Comparison of ENCODE assay signal across 2 cellular contexts in the genomic region with DNA sequence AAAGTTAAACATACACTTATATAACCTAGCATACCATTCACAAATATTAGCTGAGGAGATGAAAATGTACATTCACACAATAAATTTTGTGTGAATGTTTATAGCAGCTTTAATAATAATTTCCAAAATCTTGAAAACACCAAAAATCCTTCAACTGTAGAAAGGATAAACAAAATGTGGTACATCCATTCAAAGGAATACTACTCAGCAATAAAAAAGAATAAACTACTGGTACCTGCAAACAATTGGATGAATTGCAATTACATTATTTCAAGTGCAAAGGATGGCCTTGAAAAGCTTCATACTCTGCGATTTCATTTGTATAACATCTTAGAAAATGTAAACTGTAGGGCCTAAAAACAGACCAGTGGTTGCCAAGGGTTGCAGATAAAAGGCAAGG.
A peak's percentile ranks its signal among the peaks of the same experiment; 100 is the strongest.
TF ChIP-seq lines count a peak whose summit lies in the region.

No MANE protein-coding gene starts in this region.

TF ChIP-seq in SK-N-SH treated with all-trans-retinoic acid at 6 μM for 48 hours, 23 proteins besides CTCF, POLR2A, EP300 and RAD21:
- TF ChIP-seq CSRNP3 (CRISPR knock-in tag; IDR thresholded peaks at IDR 0.05) (no peak), OSR1 (CRISPR knock-in tag; IDR thresholded peaks at IDR 0.05) (no peak), PPARA (CRISPR knock-in tag; IDR thresholded peaks at IDR 0.05; ENCODE audit: borderline replicate concordance) (no peak), ZNF8 (CRISPR knock-in tag; IDR thresholded peaks at IDR 0.05) (peak; percentile 96)

TF ChIP-seq in SK-N-SH, 30 proteins besides CTCF, POLR2A, EP300 and RAD21:
- TF ChIP-seq, protein P1, sequence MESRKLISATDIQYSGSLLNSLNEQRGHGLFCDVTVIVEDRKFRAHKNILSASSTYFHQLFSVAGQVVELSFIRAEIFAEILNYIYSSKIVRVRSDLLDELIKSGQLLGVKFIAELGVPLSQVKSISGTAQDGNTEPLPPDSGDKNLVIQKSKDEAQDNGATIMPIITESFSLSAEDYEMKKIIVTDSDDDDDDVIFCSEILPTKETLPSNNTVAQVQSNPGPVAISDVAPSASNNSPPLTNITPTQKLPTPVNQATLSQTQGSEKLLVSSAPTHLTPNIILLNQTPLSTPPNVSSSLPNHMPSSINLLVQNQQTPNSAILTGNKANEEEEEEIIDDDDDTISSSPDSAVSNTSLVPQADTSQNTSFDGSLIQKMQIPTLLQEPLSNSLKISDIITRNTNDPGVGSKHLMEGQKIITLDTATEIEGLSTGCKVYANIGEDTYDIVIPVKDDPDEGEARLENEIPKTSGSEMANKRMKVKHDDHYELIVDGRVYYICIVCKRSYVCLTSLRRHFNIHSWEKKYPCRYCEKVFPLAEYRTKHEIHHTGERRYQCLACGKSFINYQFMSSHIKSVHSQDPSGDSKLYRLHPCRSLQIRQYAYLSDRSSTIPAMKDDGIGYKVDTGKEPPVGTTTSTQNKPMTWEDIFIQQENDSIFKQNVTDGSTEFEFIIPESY (IDR thresholded peaks at IDR 0.05; ENCODE audit: borderline replicate concordance, low read depth), result no peak
- TF ChIP-seq USF2 (IDR thresholded peaks at IDR 0.05; ENCODE audit: borderline replicate concordance, low read depth, low read length), result no peak
- TF ChIP-seq SIN3A (IDR thresholded peaks at IDR 0.05; ENCODE audit: borderline replicate concordance, low read depth, low read length), result no peak
- no peak for TF ChIP-seq MAX (IDR thresholded peaks at IDR 0.05; ENCODE audit: low read depth)
- TF ChIP-seq ELF1 (IDR thresholded peaks at IDR 0.05), result no peak
- TF ChIP-seq JUND (IDR thresholded peaks at IDR 0.05), result no peak
- no peak for TF ChIP-seq TAF1 (IDR thresholded peaks at IDR 0.05; ENCODE audit: borderline replicate concordance, low read depth, low read length)
- no peak for TF ChIP-seq NFIC (IDR thresholded peaks at IDR 0.05; ENCODE audit: borderline replicate concordance)
- TF ChIP-seq GATA2 (CRISPR knock-in tag; IDR thresholded peaks at IDR 0.05), result no peak
- no peak for TF ChIP-seq RFX5 (IDR thresholded peaks at IDR 0.05; ENCODE audit: low read length)
